In genomic region chr19:39445258-39446071, GRCh38 we compare ENCODE assay signal across 8 cellular contexts. TPM values are rescaled to one million over a fixed set of nuclear protein-coding genes. Genes with fewer than 3 reads are reported as not detected.
DNase-seq lines count a peak whose midpoint lies in the region; ATAC-seq and TF ChIP-seq lines count a peak whose summit lies in the region.

Gene SUPT5H, plus strand, starts transcription at chr19:39445582. Its CDS starts 309 bp downstream, at chr19:39445891.

- H4K20me1 ChIP-seq in DND-41 (ENCODE audit: insufficient read depth, low read length) (peaks cover 19% of the 10 kb centered on the region), GM23338 (replicated peaks; ENCODE audit: insufficient read depth) (peaks cover 14% of the 10 kb centered on the region), fibroblast of lung (ENCODE audit: control insufficient read depth, extremely low read depth, insufficient read depth, low read length) (no peaks in the 10 kb centered on the region)

- peaks cover 47% of the 10 kb centered on the region for H3K4me1 ChIP-seq in DND-41 (ENCODE audit: insufficient read depth, low read length)
- peaks cover 4% of the 10 kb centered on the region; the same call in 1 of the 2 replicates for H3K4me1 ChIP-seq in GM23338 (ENCODE audit: insufficient read depth)
- peaks cover 13% of the 10 kb centered on the region for H3K4me1 ChIP-seq in fibroblast of lung (ENCODE audit: control insufficient read depth, extremely low read depth, insufficient read depth, low read length)

- H3F3A ChIP-seq in GM23338 (replicated peaks; ENCODE audit: low read depth): no peaks in the 10 kb centered on the region

- H3K4me2 ChIP-seq in DND-41 (ENCODE audit: insufficient read depth, low read length) (peak within 1 kb of the TSS; percentile 67), GM23338 (peak within 1 kb of the TSS; percentile 86), fibroblast of lung (ENCODE audit: extremely low read depth, insufficient read depth, low read length) (peak within 1 kb of the TSS; percentile 95)

- peak within 1 kb of the TSS; percentile 96 for H3K27ac Mint-ChIP-seq in GM23338
- H3K27ac Mint-ChIP-seq in naive thymus-derived CD8-positive, alpha-beta T cell: peak within 1 kb of the TSS; percentile 96 to 100 (median 99)

- peak within 1 kb of the TSS; percentile 94 for H3K4me3 Mint-ChIP-seq in GM23338
- H3K4me3 Mint-ChIP-seq in naive thymus-derived CD8-positive, alpha-beta T cell: peak within 1 kb of the TSS; percentile 92 to 100 (median 99)

- peaks cover 27% of the 10 kb centered on the region for H3K36me3 Mint-ChIP-seq in GM23338 (ENCODE audit: low read depth)
- H3K36me3 Mint-ChIP-seq in naive thymus-derived CD8-positive, alpha-beta T cell: peaks cover 3 to 35% (median 4%) of the 10 kb centered on the region in 3 donors

- H3K36me3 ChIP-seq in DND-41 (ENCODE audit: insufficient read depth, low read length) (peaks cover 24% of the 10 kb centered on the region), GM23338 (ENCODE audit: insufficient read depth) (no peaks in the 10 kb centered on the region; the same call in 1 of the 2 replicates), fibroblast of lung (ENCODE audit: control insufficient read depth, insufficient read depth, low read length) (peaks cover 4% of the 10 kb centered on the region)

- H2AFZ ChIP-seq in DND-41 (ENCODE audit: low read depth, low read length): peak within 1 kb of the TSS; percentile 88
- peak within 1 kb of the TSS; percentile 88; the same call in 1 of the 2 replicates for H2AFZ ChIP-seq in GM23338
- H2AFZ ChIP-seq in fibroblast of lung (ENCODE audit: low read length): peak within 1 kb of the TSS; percentile 72

- H3K27ac ChIP-seq in DND-41 (ENCODE audit: low read length): peak within 1 kb of the TSS; percentile 95
- H3K27ac ChIP-seq in GM23338 (ENCODE audit: low read depth): peak within 1 kb of the TSS; percentile 94
- peak within 1 kb of the TSS; percentile 88 for H3K27ac ChIP-seq in fibroblast of lung (ENCODE audit: insufficient read depth, low read length)

- ATAC-seq in DND-41 (ENCODE audit: insufficient read depth, low read depth) (peak; percentile 99), GM23338 (peak; percentile 96)
- ATAC-seq in naive thymus-derived CD8-positive, alpha-beta T cell: peak; percentile 94 to 96

- peaks cover 62% of the 10 kb centered on the region for H3K79me2 ChIP-seq in DND-41 (ENCODE audit: insufficient read depth, low read length)
- peaks cover 56% of the 10 kb centered on the region for H3K79me2 ChIP-seq in GM23338 (replicated peaks; ENCODE audit: insufficient read depth)
- peaks cover 57% of the 10 kb centered on the region for H3K79me2 ChIP-seq in fibroblast of lung (ENCODE audit: control insufficient read depth, insufficient read depth, low read length)

- H3K9me3 ChIP-seq in DND-41 (ENCODE audit: insufficient read depth, low read length, severe bottlenecking) (no peaks in the 10 kb centered on the region), fibroblast of lung (ENCODE audit: control insufficient read depth, insufficient read depth, low read depth, low read length) (no peaks in the 10 kb centered on the region)

- H3K9me2 ChIP-seq in GM23338 (ENCODE audit: insufficient read depth): no peaks in the 10 kb centered on the region

- H3K9me3 Mint-ChIP-seq in GM23338: peaks cover 4% of the 10 kb centered on the region; the same call in 1 of the 3 replicates
- no peaks in the 10 kb centered on the region for H3K9me3 Mint-ChIP-seq in naive thymus-derived CD8-positive, alpha-beta T cell

- H3K9ac ChIP-seq in DND-41 (ENCODE audit: low read depth, low read length) (peak within 1 kb of the TSS; percentile 83), fibroblast of lung (ENCODE audit: insufficient read depth, low read length) (peak within 1 kb of the TSS; percentile 84)

- TF ChIP-seq CTCF in DND-41 (IDR thresholded peaks at IDR 0.05; ENCODE audit: borderline replicate concordance, extremely low read depth, low read length, poor library complexity, severe bottlenecking) (peak; percentile 7), GM23338 (conservative IDR thresholded peaks at IDR 0.05; ENCODE audit: low read depth in 2 of 2) (no peak), fibroblast of lung (conservative IDR thresholded peaks at IDR 0.05 in 1 of 2, IDR thresholded peaks at IDR 0.05 in 1 of 2; ENCODE audit: low read depth in 1 of 2, low read length in 2 of 2) (no peak)

- peaks cover 18% of the 10 kb centered on the region for H3K27me3 Mint-ChIP-seq in GM23338 (ENCODE audit: insufficient read depth, low read depth, poor library complexity)
- H3K27me3 Mint-ChIP-seq in naive thymus-derived CD8-positive, alpha-beta T cell: no peaks in the 10 kb centered on the region

- DNase-seq in DND-41 (peak; percentile 97), GM23338 (ENCODE audit: low spot score) (peak; percentile 99), LHCN-M2 (ENCODE audit: low read depth) (peak; percentile 95), RPMI8226 (peak; percentile 98), fibroblast of lung (ENCODE audit: low read depth in 2 of 2) (peak; percentile 95 to 97)
- DNase-seq in activated T-helper 1 cell treated with anti-CD3 and anti-CD28 coated beads, Interleukin-2, amount 50 U/mL, for 16 hours (ENCODE audit: low read depth in 1 of 2, low spot score in 1 of 2): peak; percentile 93 to 95
- peak; percentile 91 to 99 (median 98) for DNase-seq in naive thymus-derived CD8-positive, alpha-beta T cell
- peak; percentile 92 to 98 (median 97) for DNase-seq in stimulated activated naive CD4-positive, alpha-beta T cell (lab: John Stamatoyannopoulos, UW)

- POLR2A ChIA-PET in naive thymus-derived CD8-positive, alpha-beta T cell (lab: Charles Lee): interaction anchor here (0.6 to 4.6 kb wide), 24 partner anchors 10 to 998 kb away, joined by 3 to 106 read pairs (median 4); partner anchors contain the start of genes EID2B, MED29, PAF1 and PLEKHG2

- H3K27me3 ChIP-seq in DND-41 (ENCODE audit: insufficient read depth, low read length, poor library complexity) (no peaks in the 10 kb centered on the region), GM23338 (ENCODE audit: insufficient read depth) (no peaks in the 10 kb centered on the region), fibroblast of lung (ENCODE audit: control insufficient read depth, insufficient read depth, low read length) (no peaks in the 10 kb centered on the region)

- H3K4me3 ChIP-seq in DND-41 (ENCODE audit: low read depth in 1 of 2, low read length in 2 of 2) (peak within 1 kb of the TSS; percentile 84 to 93), GM23338 (peak within 1 kb of the TSS; percentile 76), fibroblast of lung (replicated peaks in 1 of 4; ENCODE audit: control extremely low read depth in 1 of 4, insufficient read depth in 1 of 4, low read depth in 3 of 4, low read length in 4 of 4) (peak within 1 kb of the TSS; percentile 51 to 99 (median 79))

- peaks cover 10% of the 10 kb centered on the region for H3K4me1 Mint-ChIP-seq in GM23338
- peaks cover 34 to 68% (median 56%) of the 10 kb centered on the region in 4 donors for H3K4me1 Mint-ChIP-seq in naive thymus-derived CD8-positive, alpha-beta T cell

TF ChIP-seq in GM23338, 12 proteins besides CTCF, POLR2A, EP300 and RAD21 (continues in another document):
- no peak for TF ChIP-seq EZH2 (IDR thresholded peaks at IDR 0.05; ENCODE audit: low read depth, unreplicated experiment)
- peak; percentile 79 for TF ChIP-seq CREB1 (CRISPR knock-in tag; IDR thresholded peaks at IDR 0.05; ENCODE audit: low read depth)

RNA-seq across cellular contexts. Expression of gene SUPT5H, which starts in this region (rescaled TPM):
- total RNA-seq in GM23338 (2014; rRNA removed; shearing (Covaris generic)): 75.0 and 108 TPM in 2 replicates
- polyA plus RNA-seq in GM23338 (2016; fragmentation: Nextera tagmentation; extraction: Ambion mirVana) (144 and 150 TPM in 2 replicates), fibroblast of lung (77.8 and 87.2 TPM in 2 replicates)
- total RNA-seq in LHCN-M2 (2014; rRNA removed) (74.8 and 79.0 TPM in 2 replicates), fibroblast of lung (46.0 and 50.2 TPM in 2 replicates)
- polyA plus RNA-seq in LHCN-M2 (2012): 115 TPM
- 98.2 and 109 TPM in 2 replicates for polyA plus RNA-seq in fibroblast of lung (2012)
- 126 and 137 TPM in 2 replicates for polyA minus RNA-seq in fibroblast of lung (ENCODE audit: low replicate concordance)
- 100 to 1,000 TPM; 185 to 196 TPM for total RNA-seq in naive thymus-derived CD8-positive, alpha-beta T cell
- 100 to 1,000 TPM in 1 of 3 donors, 10 to 100 TPM in 2; 79.9 to 115 (median 96.6) TPM for polyA plus RNA-seq in naive thymus-derived CD8-positive, alpha-beta T cell

Comparison
In these comparisons a context has a peak if more than half of its experiments do, and no peak if none do; other contexts are left out.
1. Peak in every context shown above with its lines: DNase-seq, ATAC-seq, H3K4me3 ChIP-seq and H3K27ac ChIP-seq.